ENCODE assay signal across 8 cellular contexts in genomic region chr9:4315582-4316215, GRCh38. TPM values are rescaled to one million over a fixed set of nuclear protein-coding genes. Genes with fewer than 3 reads are reported as not detected.
A peak's percentile ranks its signal among the peaks of the same experiment; 100 is the strongest.
DNase-seq lines count a peak whose midpoint lies in the region; ATAC-seq and TF ChIP-seq lines count a peak whose summit lies in the region.

No MANE protein-coding gene starts in this region.

- peak; percentile 98 for ATAC-seq in GM21390 (IDR thresholded peaks at IDR 0.05; ENCODE audit: unreplicated experiment)

- H3K79me2 ChIP-seq in OCI-LY3 (ENCODE audit: low read length), result no peaks in the 10 kb centered on the region

- no peaks in the 10 kb centered on the region for H4K20me1 ChIP-seq in OCI-LY3 (ENCODE audit: insufficient read depth, low read length)

- no peak for TF ChIP-seq POLR2A in tibial nerve (IDR thresholded peaks at IDR 0.05)

- H3K36me3 ChIP-seq in OCI-LY3 (replicated peaks; ENCODE audit: low read depth, low read length) (no peaks in the 10 kb centered on the region), tibial nerve (no peaks in the 10 kb centered on the region)

- H3K27me3 ChIP-seq in OCI-LY3 (ENCODE audit: low read depth, low read length) (no peaks in the 10 kb centered on the region), tibial nerve (no peaks in the 10 kb centered on the region)

- DNase-seq in DMS153 treated with DMSO at 0.1 percent for 48 hours (lab: John Stamatoyannopoulos, UW; ENCODE audit: unreplicated experiment) (peak; percentile 82), HPDE6-E6E7 (ENCODE audit: extremely low spot score) (peak; percentile 74), fibroblast of mammary gland (ENCODE audit: low read depth) (peak; percentile 83), occipital lobe (lab: John Stamatoyannopoulos, UW) (peak; percentile 26), tibial nerve (ENCODE audit: low spot score in 2 of 2) (peak; percentile 52 to 72)
- DNase-seq in activated T-cell treated with anti-CD3 and anti-CD28 coated beads, Interleukin-2, amount 50 U/mL, for 1 hour, result peak; percentile 75

- no peak for TF ChIP-seq EP300 in tibial nerve (IDR thresholded peaks at IDR 0.05)

- H2AFZ ChIP-seq in OCI-LY3 (ENCODE audit: low read depth, low read length), result no peak overlapping the region

- no peak overlapping the region for H3K9ac ChIP-seq in OCI-LY3 (ENCODE audit: low read length)

- H3K9me3 ChIP-seq in OCI-LY3 (ENCODE audit: insufficient read depth, low read length) (no peaks in the 10 kb centered on the region), tibial nerve (no peaks in the 10 kb centered on the region)

- WGBS in tibial nerve, 2 donors, result 6 to 17% methylated on average over 4 of the region's 4 CpGs

- peak; percentile 85 for TF ChIP-seq CTCF in OCI-LY3 (IDR thresholded peaks at IDR 0.05; ENCODE audit: low read depth, low read length)
- peak; percentile 97 for TF ChIP-seq CTCF in fibroblast of mammary gland (conservative IDR thresholded peaks at IDR 0.05; ENCODE audit: control insufficient read depth, insufficient read depth, low read depth, low read length)
- peak; percentile 73 to 88 (median 80) for TF ChIP-seq CTCF in tibial nerve (IDR thresholded peaks at IDR 0.05)

- H3K27ac ChIP-seq in OCI-LY3 (ENCODE audit: low read length) (no peak overlapping the region), tibial nerve (no peak overlapping the region)

- no peaks in the 10 kb centered on the region for H3K4me1 ChIP-seq in OCI-LY3 (ENCODE audit: low read length)
- peaks cover 0 to 14% (median 0%) of the 10 kb centered on the region in 4 donors for H3K4me1 ChIP-seq in tibial nerve

- H3K4me3 ChIP-seq in OCI-LY3 (ENCODE audit: low read length) (no peak overlapping the region), fibroblast of mammary gland (ENCODE audit: control insufficient read depth, low read depth, low read length) (no peak overlapping the region), tibial nerve (no peak overlapping the region)

- no peak overlapping the region for H3K4me2 ChIP-seq in OCI-LY3 (ENCODE audit: low read length)

RNA-seq across cellular contexts. Expression of gene GLIS3, which starts 15.8 kb away (rescaled TPM):
- total RNA-seq in occipital lobe, result 49.3 TPM
- total RNA-seq in tibial nerve, result 10 to 100 TPM; 19.8 to 50.1 (median 31.5) TPM

Comparison
In these comparisons a context has a peak if more than half of its experiments do, and no peak if none do; other contexts are left out.
1. DNase-seq: peak in every context shown above with its lines; median percentile 83 in fibroblast of mammary gland; 82 in DMS153 treated with DMSO at 0.1 percent for 48 hours; 75 in activated T-cell treated with anti-CD3 and anti-CD28 coated beads, Interleukin-2, amount 50 U/mL, for 1 hour; 74 in HPDE6-E6E7; 62 in tibial nerve; 26 in occipital lobe.